In genomic region chr5:40667171-40667663, GRCh38 we compare ENCODE assay signal across 28 cellular contexts. TPM values are rescaled to one million over a fixed set of nuclear protein-coding genes. Genes with fewer than 3 reads are reported as not detected.
DNase-seq lines count a peak whose midpoint lies in the region; ATAC-seq and TF ChIP-seq lines count a peak whose summit lies in the region.
"Had no signal": no experiment of that assay in that cellular context is flagged by ENCODE, and none has a peak within 500 bp of the region (broad histone marks: within the 10 kb centered on the region; RNA-seq: fewer than 3 reads in every experiment).

No MANE protein-coding gene starts in this region.

- H3F3A ChIP-seq in PC-3 (ENCODE audit: low read length, unreplicated experiment), result no peaks in the 10 kb centered on the region

- intact Hi-C loops in MCF 10A (cut with micrococcal nuclease) (no loop called here), breast epithelium (cut with DNase I; ENCODE audit: low total_unique reads) (no loop called here), PC-3 (cut with micrococcal nuclease) (no loop called here), left colon (cut with DNase I, micrococcal nuclease) (no loop called here), prostate gland (cut with DNase I) (no loop called here)

- H3K4me3 Mint-ChIP-seq in MCF 10A (ENCODE audit: unreplicated experiment), result no peak overlapping the region
- H3K4me3 Mint-ChIP-seq: CD4-positive, alpha-beta memory T cell; GM23338 had no signal

- H3K4me2 ChIP-seq in PC-3 (ENCODE audit: low read length), result peak overlapping the region; percentile 20; the same call in 1 of the 2 replicates
- H3K4me2 ChIP-seq: GM23338, SK-N-SH had no signal

- H2AFZ ChIP-seq in PC-3 (ENCODE audit: low read length), result no peak overlapping the region
- H2AFZ ChIP-seq: GM23338 had no signal

- peak overlapping the region; percentile 8 for H3K27ac Mint-ChIP-seq in MCF 10A (ENCODE audit: low read depth, unreplicated experiment)
- H3K27ac Mint-ChIP-seq: GM23338 had no signal

- H3K27ac ChIP-seq in breast epithelium (no peak overlapping the region), PC-3 (ENCODE audit: low read length) (no peak overlapping the region), prostate gland (no peak overlapping the region)

- H3K9me2 ChIP-seq in PC-3 (replicated peaks; ENCODE audit: low read length), result no peaks in the 10 kb centered on the region
- H3K9me2 ChIP-seq: SK-N-SH had no signal

- TF ChIP-seq POLR2A in breast epithelium (IDR thresholded peaks at IDR 0.05) (no peak), prostate gland (IDR thresholded peaks at IDR 0.05) (no peak)

- H3K36me3 Mint-ChIP-seq in MCF 10A (ENCODE audit: insufficient read depth, unreplicated experiment), result peaks cover 5% of the 10 kb centered on the region
- H3K36me3 Mint-ChIP-seq: CD4-positive, alpha-beta memory T cell had no signal

- no peaks in the 10 kb centered on the region for H3K27me3 ChIP-seq in breast epithelium
- H3K27me3 ChIP-seq in PC-3 (ENCODE audit: low read length), result no peaks in the 10 kb centered on the region
- no peaks in the 10 kb centered on the region for H3K27me3 ChIP-seq in prostate gland (replicated peaks; ENCODE audit: insufficient read depth)
- H3K27me3 ChIP-seq: BLaER1 treated with 17β-estradiol and CSF1 and Interleukin-3, amounts not matched to agents 10 nM and 100 nM; MG63 had no signal

- peak; percentile 76 for ATAC-seq in PC-3
- peak; percentile 61 for ATAC-seq in left colon
- ATAC-seq in HG02970 (IDR thresholded peaks at IDR 0.05; ENCODE audit: low FRiP score, unreplicated experiment), result no peak
- ATAC-seq: GM12878, GM23338, HepG2 had no signal

- H3K36me3 ChIP-seq in breast epithelium (no peaks in the 10 kb centered on the region), PC-3 (ENCODE audit: low read depth, low read length) (no peaks in the 10 kb centered on the region), prostate gland (no peaks in the 10 kb centered on the region)
- H3K36me3 ChIP-seq: BLaER1 treated with 17β-estradiol and CSF1 and Interleukin-3, amounts not matched to agents 10 nM and 100 nM; HAP-1; MG63 had no signal

- H3K9me3 ChIP-seq in breast epithelium, result no peaks in the 10 kb centered on the region
- H3K9me3 ChIP-seq in PC-3 (ENCODE audit: low read length), result no peaks in the 10 kb centered on the region
- no peaks in the 10 kb centered on the region for H3K9me3 ChIP-seq in prostate gland
- H3K9me3 ChIP-seq: BLaER1 treated with 17β-estradiol and CSF1 and Interleukin-3, amounts not matched to agents 10 nM and 100 nM; Caco-2; HAP-1; MG63; SK-N-SH had no signal

- H3K4me3 ChIP-seq in breast epithelium (no peak overlapping the region), PC-3 (ENCODE audit: low read length) (no peak overlapping the region), prostate gland (no peak overlapping the region)
- H3K4me3 ChIP-seq: BLaER1 treated with 17β-estradiol and CSF1 and Interleukin-3, amounts not matched to agents 10 nM and 100 nM; GM12878; GM23338; HAP-1; MG63 had no signal

- H3K9ac ChIP-seq in PC-3 (ENCODE audit: low read length), result no peak overlapping the region
- H3K9ac ChIP-seq: BLaER1 treated with 17β-estradiol and CSF1 and Interleukin-3, amounts not matched to agents 10 nM and 100 nM; SK-N-SH had no signal

- H3K9me3 Mint-ChIP-seq in MCF 10A (ENCODE audit: unreplicated experiment), result no peaks in the 10 kb centered on the region
- H3K9me3 Mint-ChIP-seq: CD4-positive, alpha-beta memory T cell had no signal

- H4K20me1 ChIP-seq in PC-3 (ENCODE audit: low read length), result no peaks in the 10 kb centered on the region
- H4K20me1 ChIP-seq: BLaER1 treated with 17β-estradiol and CSF1 and Interleukin-3, amounts not matched to agents 10 nM and 100 nM had no signal

- H3K79me2 ChIP-seq in PC-3 (ENCODE audit: low read length), result no peaks in the 10 kb centered on the region

- no peak for TF ChIP-seq CTCF in MCF 10A (IDR thresholded peaks at IDR 0.05; ENCODE audit: unreplicated experiment)
- TF ChIP-seq CTCF in breast epithelium (IDR thresholded peaks at IDR 0.05), result no peak
- TF ChIP-seq CTCF in PC-3 (conservative IDR thresholded peaks at IDR 0.05; ENCODE audit: low read depth, low read length), result no peak
- TF ChIP-seq CTCF in prostate gland (IDR thresholded peaks at IDR 0.05), result no peak

- CTCF ChIA-PET in MCF 10A (lab: Yijun Ruan, JAX), result interaction anchor here (1.1 kb wide), 1 partner anchor 953 kb away, joined by 3 read pairs; no protein-coding TSS in a partner anchor
- CTCF ChIA-PET in PC-3 (lab: Charles Lee), result no interaction called here

- peaks cover 6% of the 10 kb centered on the region for H3K4me1 Mint-ChIP-seq in MCF 10A (ENCODE audit: insufficient read depth, unreplicated experiment)

- H3K4me1 ChIP-seq in breast epithelium, result no peaks in the 10 kb centered on the region
- peaks cover 12% of the 10 kb centered on the region for H3K4me1 ChIP-seq in PC-3 (ENCODE audit: insufficient read depth, low read length)
- H3K4me1 ChIP-seq in prostate gland (replicated peaks), result no peaks in the 10 kb centered on the region
- H3K4me1 ChIP-seq: Caco-2 had no signal

- DNase-seq in MCF 10A (ENCODE audit: unreplicated experiment), result no peak
- no peak for DNase-seq in breast epithelium (ENCODE audit: low spot score in 2 of 2)
- peak; percentile 42 for DNase-seq in PC-3
- no peak for DNase-seq in left colon
- no peak for DNase-seq in NCI-H510A treated with DMSO at 0.1 percent for 48 hours (lab: John Stamatoyannopoulos, UW)
- DNase-seq in prostate gland (ENCODE audit: low spot score), result no peak
- DNase-seq: AML-193; Caco-2; CD4-positive, alpha-beta memory T cell; DMS 273 treated with DMSO at 0.1 percent for 48 hours; DMS79; EL; GDM1; Kasumi-1; MG63; NCI-H1105 treated with DMSO at 0.1 percent for 48 hours; NCI-H146; NCI-H1930; NCI-H2107; NCI-H524 treated with DMSO at 0.1 percent for 48 hours; NCI-H774; SK-N-SH had no signal

- POLR2A ChIA-PET in MCF 10A (lab: Yijun Ruan, JAX) (no interaction called here), PC-3 (lab: Charles Lee; ENCODE audit: unreplicated experiment) (no interaction called here)

- no TSS peak for BruUV-seq in MCF 10A (replicated peaks; lab: Mats Ljungman, UMichigan)
- BruUV-seq in PC-3 (replicated peaks; lab: Mats Ljungman, UMichigan), result no TSS peak

- no peaks in the 10 kb centered on the region for H3K27me3 Mint-ChIP-seq in MCF 10A (ENCODE audit: insufficient read depth, unreplicated experiment)
- H3K27me3 Mint-ChIP-seq: CD4-positive, alpha-beta memory T cell had no signal

RNA-seq across cellular contexts. Expression of gene PTGER4, which starts 12.5 kb away (rescaled TPM):
- total RNA-seq in MCF 10A (2022) (1.1 and 2.5 TPM in 2 replicates), breast epithelium (10 to 100 TPM; 20.5 to 31.5 (median 27.5) TPM), PC-3 (2014; rRNA removed) (48.5 and 49.5 TPM in 2 replicates), left colon (10 to 100 TPM; 56.7 to 58.2 TPM), prostate gland (10 to 100 TPM; 22.0 to 78.3 TPM)
